ENCODE assay signal across 1 cellular context in the genomic region with DNA sequence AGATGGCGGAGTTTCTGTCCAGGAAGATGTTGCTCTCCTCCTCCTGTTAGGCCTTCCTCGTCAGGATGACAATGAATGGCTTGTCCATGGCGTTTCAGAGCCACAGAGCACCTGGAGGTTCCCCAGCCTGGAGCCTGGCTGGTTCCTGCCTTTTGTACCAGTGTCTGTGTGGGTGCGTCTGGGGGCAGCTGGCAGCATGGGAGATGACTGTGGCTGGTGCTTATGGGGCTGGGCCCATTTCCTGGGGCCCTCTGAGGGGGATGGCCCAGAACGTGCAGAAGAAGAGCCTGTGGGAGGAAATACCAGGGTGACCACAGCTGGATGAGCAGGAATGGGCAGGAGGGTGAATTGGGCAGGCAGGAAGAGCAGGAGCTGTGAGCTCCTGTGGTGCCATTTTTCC.
TF ChIP-seq lines count a peak whose summit lies in the region.

No MANE protein-coding gene starts in this region.

TF ChIP-seq in K562, 482 proteins besides CTCF, POLR2A, EP300 and RAD21:
- TF ChIP-seq NR1H2 (CRISPR knock-in tag; IDR thresholded peaks at IDR 0.05) = 0 out of 2 replicates have a peak, but pooled peaks have one; percentile 23
- TF ChIP-seq HLTF (IDR thresholded peaks at IDR 0.05) = no peak
- no peak for TF ChIP-seq ZNF197 (CRISPR knock-in tag; IDR thresholded peaks at IDR 0.05; ENCODE audit: low read depth)
- TF ChIP-seq ZNF311 (CRISPR knock-in tag; IDR thresholded peaks at IDR 0.05) = peak; percentile 69
- 0 out of 2 replicates have a peak, but pooled peaks have one; percentile 20 for TF ChIP-seq ZNF766 (CRISPR knock-in tag; conservative IDR thresholded peaks at IDR 0.05)
- no peak for TF ChIP-seq RFX7 (CRISPR knock-in tag; IDR thresholded peaks at IDR 0.05)
- TF ChIP-seq DMBX1 (CRISPR knock-in tag; IDR thresholded peaks at IDR 0.05; ENCODE audit: borderline replicate concordance) = 0 out of 2 replicates have a peak, but pooled peaks have one; percentile 72
- TF ChIP-seq SMAD4 (CRISPR knock-in tag; conservative IDR thresholded peaks at IDR 0.05) = peak; percentile 23; the same call in 1 of the 2 replicates
- TF ChIP-seq, protein P1, sequence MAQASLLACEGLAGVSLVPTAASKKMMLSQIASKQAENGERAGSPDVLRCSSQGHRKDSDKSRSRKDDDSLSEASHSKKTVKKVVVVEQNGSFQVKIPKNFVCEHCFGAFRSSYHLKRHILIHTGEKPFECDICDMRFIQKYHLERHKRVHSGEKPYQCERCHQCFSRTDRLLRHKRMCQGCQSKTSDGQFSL (CRISPR knock-in tag; IDR thresholded peaks at IDR 0.05) = no peak
- TF ChIP-seq, protein P1 (tag; IDR thresholded peaks at IDR 0.05) = peak in 1 of 2 experiments; percentile 48; a peak in 1 of 4 replicates
- TF ChIP-seq, protein P2, sequence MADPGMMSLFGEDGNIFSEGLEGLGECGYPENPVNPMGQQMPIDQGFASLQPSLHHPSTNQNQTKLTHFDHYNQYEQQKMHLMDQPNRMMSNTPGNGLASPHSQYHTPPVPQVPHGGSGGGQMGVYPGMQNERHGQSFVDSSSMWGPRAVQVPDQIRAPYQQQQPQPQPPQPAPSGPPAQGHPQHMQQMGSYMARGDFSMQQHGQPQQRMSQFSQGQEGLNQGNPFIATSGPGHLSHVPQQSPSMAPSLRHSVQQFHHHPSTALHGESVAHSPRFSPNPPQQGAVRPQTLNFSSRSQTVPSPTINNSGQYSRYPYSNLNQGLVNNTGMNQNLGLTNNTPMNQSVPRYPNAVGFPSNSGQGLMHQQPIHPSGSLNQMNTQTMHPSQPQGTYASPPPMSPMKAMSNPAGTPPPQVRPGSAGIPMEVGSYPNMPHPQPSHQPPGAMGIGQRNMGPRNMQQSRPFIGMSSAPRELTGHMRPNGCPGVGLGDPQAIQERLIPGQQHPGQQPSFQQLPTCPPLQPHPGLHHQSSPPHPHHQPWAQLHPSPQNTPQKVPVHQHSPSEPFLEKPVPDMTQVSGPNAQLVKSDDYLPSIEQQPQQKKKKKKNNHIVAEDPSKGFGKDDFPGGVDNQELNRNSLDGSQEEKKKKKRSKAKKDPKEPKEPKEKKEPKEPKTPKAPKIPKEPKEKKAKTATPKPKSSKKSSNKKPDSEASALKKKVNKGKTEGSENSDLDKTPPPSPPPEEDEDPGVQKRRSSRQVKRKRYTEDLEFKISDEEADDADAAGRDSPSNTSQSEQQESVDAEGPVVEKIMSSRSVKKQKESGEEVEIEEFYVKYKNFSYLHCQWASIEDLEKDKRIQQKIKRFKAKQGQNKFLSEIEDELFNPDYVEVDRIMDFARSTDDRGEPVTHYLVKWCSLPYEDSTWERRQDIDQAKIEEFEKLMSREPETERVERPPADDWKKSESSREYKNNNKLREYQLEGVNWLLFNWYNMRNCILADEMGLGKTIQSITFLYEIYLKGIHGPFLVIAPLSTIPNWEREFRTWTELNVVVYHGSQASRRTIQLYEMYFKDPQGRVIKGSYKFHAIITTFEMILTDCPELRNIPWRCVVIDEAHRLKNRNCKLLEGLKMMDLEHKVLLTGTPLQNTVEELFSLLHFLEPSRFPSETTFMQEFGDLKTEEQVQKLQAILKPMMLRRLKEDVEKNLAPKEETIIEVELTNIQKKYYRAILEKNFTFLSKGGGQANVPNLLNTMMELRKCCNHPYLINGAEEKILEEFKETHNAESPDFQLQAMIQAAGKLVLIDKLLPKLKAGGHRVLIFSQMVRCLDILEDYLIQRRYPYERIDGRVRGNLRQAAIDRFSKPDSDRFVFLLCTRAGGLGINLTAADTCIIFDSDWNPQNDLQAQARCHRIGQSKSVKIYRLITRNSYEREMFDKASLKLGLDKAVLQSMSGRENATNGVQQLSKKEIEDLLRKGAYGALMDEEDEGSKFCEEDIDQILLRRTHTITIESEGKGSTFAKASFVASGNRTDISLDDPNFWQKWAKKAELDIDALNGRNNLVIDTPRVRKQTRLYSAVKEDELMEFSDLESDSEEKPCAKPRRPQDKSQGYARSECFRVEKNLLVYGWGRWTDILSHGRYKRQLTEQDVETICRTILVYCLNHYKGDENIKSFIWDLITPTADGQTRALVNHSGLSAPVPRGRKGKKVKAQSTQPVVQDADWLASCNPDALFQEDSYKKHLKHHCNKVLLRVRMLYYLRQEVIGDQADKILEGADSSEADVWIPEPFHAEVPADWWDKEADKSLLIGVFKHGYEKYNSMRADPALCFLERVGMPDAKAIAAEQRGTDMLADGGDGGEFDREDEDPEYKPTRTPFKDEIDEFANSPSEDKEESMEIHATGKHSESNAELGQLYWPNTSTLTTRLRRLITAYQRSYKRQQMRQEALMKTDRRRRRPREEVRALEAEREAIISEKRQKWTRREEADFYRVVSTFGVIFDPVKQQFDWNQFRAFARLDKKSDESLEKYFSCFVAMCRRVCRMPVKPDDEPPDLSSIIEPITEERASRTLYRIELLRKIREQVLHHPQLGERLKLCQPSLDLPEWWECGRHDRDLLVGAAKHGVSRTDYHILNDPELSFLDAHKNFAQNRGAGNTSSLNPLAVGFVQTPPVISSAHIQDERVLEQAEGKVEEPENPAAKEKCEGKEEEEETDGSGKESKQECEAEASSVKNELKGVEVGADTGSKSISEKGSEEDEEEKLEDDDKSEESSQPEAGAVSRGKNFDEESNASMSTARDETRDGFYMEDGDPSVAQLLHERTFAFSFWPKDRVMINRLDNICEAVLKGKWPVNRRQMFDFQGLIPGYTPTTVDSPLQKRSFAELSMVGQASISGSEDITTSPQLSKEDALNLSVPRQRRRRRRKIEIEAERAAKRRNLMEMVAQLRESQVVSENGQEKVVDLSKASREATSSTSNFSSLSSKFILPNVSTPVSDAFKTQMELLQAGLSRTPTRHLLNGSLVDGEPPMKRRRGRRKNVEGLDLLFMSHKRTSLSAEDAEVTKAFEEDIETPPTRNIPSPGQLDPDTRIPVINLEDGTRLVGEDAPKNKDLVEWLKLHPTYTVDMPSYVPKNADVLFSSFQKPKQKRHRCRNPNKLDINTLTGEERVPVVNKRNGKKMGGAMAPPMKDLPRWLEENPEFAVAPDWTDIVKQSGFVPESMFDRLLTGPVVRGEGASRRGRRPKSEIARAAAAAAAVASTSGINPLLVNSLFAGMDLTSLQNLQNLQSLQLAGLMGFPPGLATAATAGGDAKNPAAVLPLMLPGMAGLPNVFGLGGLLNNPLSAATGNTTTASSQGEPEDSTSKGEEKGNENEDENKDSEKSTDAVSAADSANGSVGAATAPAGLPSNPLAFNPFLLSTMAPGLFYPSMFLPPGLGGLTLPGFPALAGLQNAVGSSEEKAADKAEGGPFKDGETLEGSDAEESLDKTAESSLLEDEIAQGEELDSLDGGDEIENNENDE (IDR thresholded peaks at IDR 0.05; ENCODE audit: low read depth, low read length) = no peak
- TF ChIP-seq, protein P3, sequence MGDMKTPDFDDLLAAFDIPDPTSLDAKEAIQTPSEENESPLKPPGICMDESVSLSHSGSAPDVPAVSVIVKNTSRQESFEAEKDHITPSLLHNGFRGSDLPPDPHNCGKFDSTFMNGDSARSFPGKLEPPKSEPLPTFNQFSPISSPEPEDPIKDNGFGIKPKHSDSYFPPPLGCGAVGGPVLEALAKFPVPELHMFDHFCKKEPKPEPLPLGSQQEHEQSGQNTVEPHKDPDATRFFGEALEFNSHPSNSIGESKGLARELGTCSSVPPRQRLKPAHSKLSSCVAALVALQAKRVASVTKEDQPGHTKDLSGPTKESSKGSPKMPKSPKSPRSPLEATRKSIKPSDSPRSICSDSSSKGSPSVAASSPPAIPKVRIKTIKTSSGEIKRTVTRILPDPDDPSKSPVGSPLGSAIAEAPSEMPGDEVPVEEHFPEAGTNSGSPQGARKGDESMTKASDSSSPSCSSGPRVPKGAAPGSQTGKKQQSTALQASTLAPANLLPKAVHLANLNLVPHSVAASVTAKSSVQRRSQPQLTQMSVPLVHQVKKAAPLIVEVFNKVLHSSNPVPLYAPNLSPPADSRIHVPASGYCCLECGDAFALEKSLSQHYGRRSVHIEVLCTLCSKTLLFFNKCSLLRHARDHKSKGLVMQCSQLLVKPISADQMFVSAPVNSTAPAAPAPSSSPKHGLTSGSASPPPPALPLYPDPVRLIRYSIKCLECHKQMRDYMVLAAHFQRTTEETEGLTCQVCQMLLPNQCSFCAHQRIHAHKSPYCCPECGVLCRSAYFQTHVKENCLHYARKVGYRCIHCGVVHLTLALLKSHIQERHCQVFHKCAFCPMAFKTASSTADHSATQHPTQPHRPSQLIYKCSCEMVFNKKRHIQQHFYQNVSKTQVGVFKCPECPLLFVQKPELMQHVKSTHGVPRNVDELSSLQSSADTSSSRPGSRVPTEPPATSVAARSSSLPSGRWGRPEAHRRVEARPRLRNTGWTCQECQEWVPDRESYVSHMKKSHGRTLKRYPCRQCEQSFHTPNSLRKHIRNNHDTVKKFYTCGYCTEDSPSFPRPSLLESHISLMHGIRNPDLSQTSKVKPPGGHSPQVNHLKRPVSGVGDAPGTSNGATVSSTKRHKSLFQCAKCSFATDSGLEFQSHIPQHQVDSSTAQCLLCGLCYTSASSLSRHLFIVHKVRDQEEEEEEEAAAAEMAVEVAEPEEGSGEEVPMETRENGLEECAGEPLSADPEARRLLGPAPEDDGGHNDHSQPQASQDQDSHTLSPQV (IDR thresholded peaks at IDR 0.05) = peak; percentile 16; the same call in 1 of the 2 replicates
- no peak for TF ChIP-seq PML (IDR thresholded peaks at IDR 0.05; ENCODE audit: low read length)
- 0 out of 2 replicates have a peak, but pooled peaks have one; percentile 30 for TF ChIP-seq RREB1 (CRISPR knock-in tag; IDR thresholded peaks at IDR 0.05)
- peak; percentile 11; the same call in 1 of the 2 replicates for TF ChIP-seq ZNF584 (CRISPR knock-in tag; IDR thresholded peaks at IDR 0.05; ENCODE audit: low read depth)
- TF ChIP-seq POLR2AphosphoS2 (IDR thresholded peaks at IDR 0.05; ENCODE audit: low read length) = no peak
- 0 out of 2 replicates have a peak, but pooled peaks have one; percentile 9 for TF ChIP-seq MEF2D (tag; conservative IDR thresholded peaks at IDR 0.05; ENCODE audit: low read depth)
- TF ChIP-seq CREM (IDR thresholded peaks at IDR 0.05; ENCODE audit: low read depth) = no peak
- TF ChIP-seq RBFOX2 (IDR thresholded peaks at IDR 0.05; ENCODE audit: low read depth, low read length) = 0 out of 2 replicates have a peak, but pooled peaks have one; percentile 9
- TF ChIP-seq ADNP (tag; IDR thresholded peaks at IDR 0.05) = peak; percentile 5; the same call in 1 of the 2 replicates
- no peak for TF ChIP-seq CHD1 (IDR thresholded peaks at IDR 0.05; ENCODE audit: low read length)
- TF ChIP-seq HDGF (IDR thresholded peaks at IDR 0.05) = no peak
- no peak for TF ChIP-seq NR4A1 (CRISPR knock-in tag; IDR thresholded peaks at IDR 0.05)
- peak; percentile 32; the same call in 1 of the 2 replicates for TF ChIP-seq NR4A1 (tag; IDR thresholded peaks at IDR 0.05)
TF ChIP-seq in K562: peak in this region for 13.
